Comparison of ENCODE assay signal across 8 cellular contexts in the genomic region with DNA sequence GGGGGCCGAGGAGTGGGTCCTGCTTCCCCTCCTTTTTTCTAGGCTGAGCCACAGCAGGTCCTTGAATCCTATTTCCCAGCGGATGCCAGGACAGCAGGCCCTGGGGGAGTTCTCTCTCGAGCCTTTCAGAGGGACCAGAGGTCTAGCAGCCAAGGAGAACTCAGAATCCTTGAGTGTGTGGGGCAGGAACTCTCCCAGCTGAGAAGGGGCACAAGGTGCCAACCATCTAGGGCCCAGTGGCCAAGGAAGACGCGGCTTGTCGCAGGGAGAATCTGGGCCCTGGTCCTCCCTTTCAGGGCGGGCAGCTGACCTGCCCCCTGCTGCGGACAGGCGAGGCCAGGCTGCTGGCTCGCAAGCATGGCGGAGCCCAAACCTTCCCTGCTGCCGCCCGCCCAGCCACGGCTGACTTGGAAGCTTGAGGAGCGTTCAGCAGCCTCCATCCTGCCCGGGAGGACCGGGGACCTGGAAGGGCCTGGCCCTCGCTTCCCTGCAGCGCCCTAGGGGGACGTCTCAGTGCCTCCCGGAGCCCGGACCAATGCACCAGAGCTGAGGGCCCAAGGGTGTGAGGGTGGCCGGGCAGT. TPM values are rescaled to one million over a fixed set of nuclear protein-coding genes. Genes with fewer than 3 reads are reported as not detected.
DNase-seq lines count a peak whose midpoint lies in the region; ATAC-seq and TF ChIP-seq lines count a peak whose summit lies in the region.

No MANE protein-coding gene starts in this region.

- no peaks in the 10 kb centered on the region for H3K4me1 ChIP-seq in foreskin keratinocyte
- H3K4me1 ChIP-seq in psoas muscle = peaks cover 25% of the 10 kb centered on the region

- peak overlapping the region; percentile 71 for H3K4me3 ChIP-seq in GM12865 (ENCODE audit: low read depth, low read length)
- peak overlapping the region; percentile 86 for H3K4me3 ChIP-seq in psoas muscle

- H3K4me1 Mint-ChIP-seq in activated CD4-positive, alpha-beta memory T cell treated with anti-CD3 and anti-CD28 coated beads for 36 hours (ENCODE audit: low read depth) = peaks cover 15% of the 10 kb centered on the region

- ATAC-seq in HG02870 (IDR thresholded peaks at IDR 0.05; ENCODE audit: unreplicated experiment) (peak; percentile 0), foreskin keratinocyte (peak; percentile 1), psoas muscle (peak in 2 of 4 donors; percentile 5 to 22)

- no peak for TF ChIP-seq CTCF in GM12865 (IDR thresholded peaks at IDR 0.05; ENCODE audit: insufficient read depth, low read depth, low read length, missing control alignments)
- no peak for TF ChIP-seq CTCF in foreskin keratinocyte (conservative IDR thresholded peaks at IDR 0.05)
- no peak for TF ChIP-seq CTCF in psoas muscle (IDR thresholded peaks at IDR 0.05)

- no peaks in the 10 kb centered on the region for H3K27me3 ChIP-seq in foreskin keratinocyte
- H3K27me3 ChIP-seq in psoas muscle (ENCODE audit: insufficient read depth in 3 of 3, low read length in 2 of 3) = no peaks in the 10 kb centered on the region

- H3K36me3 ChIP-seq in psoas muscle (ENCODE audit: insufficient read depth in 1 of 2, low read depth in 1 of 2) = peaks cover 0 to 55% of the 10 kb centered on the region in 2 donors

- DNase-seq in GM12865 (ENCODE audit: low read depth) = no peak
- peak; percentile 35 for DNase-seq in activated CD4-positive, alpha-beta memory T cell treated with anti-CD3 and anti-CD28 coated beads for 36 hours
- no peak for DNase-seq in foreskin keratinocyte
- no peak for DNase-seq in psoas muscle
- no peak for DNase-seq in T1000 (lab: John Stamatoyannopoulos, UW)
- DNase-seq in NCI-H1092 (lab: John Stamatoyannopoulos, UW) = no peak
- no peak for DNase-seq in NCI-H524 treated with DMSO at 0.1 percent for 48 hours (lab: John Stamatoyannopoulos, UW)

- no peaks in the 10 kb centered on the region for H3K27me3 Mint-ChIP-seq in activated CD4-positive, alpha-beta memory T cell treated with anti-CD3 and anti-CD28 coated beads for 36 hours

- CTCF ChIA-PET in activated CD4-positive, alpha-beta memory T cell treated with anti-CD3 and anti-CD28 coated beads for 36 hours (lab: Charles Lee) = interaction anchor here (1.3 to 2.4 kb wide), 6 partner anchors 16 to 131 kb away, joined by 3 to 26 read pairs (median 7); a partner anchor contains a TSS

- H3K27ac ChIP-seq in foreskin keratinocyte (peak overlapping the region; percentile 36), psoas muscle (peak overlapping the region; percentile 98)

- H3K9me3 Mint-ChIP-seq in activated CD4-positive, alpha-beta memory T cell treated with anti-CD3 and anti-CD28 coated beads for 36 hours = no peaks in the 10 kb centered on the region

- POLR2A ChIA-PET in activated CD4-positive, alpha-beta memory T cell treated with anti-CD3 and anti-CD28 coated beads for 36 hours (lab: Charles Lee) = interaction anchor here (0.8 to 2.3 kb wide), 4 partner anchors 13 to 97 kb away, joined by 5 to 17 read pairs (median 10); a partner anchor contains a TSS

- intact Hi-C loops in activated CD4-positive, alpha-beta memory T cell treated with anti-CD3 and anti-CD28 coated beads for 36 hours (cut with micrococcal nuclease) = loop anchor here (1.0 to 2.0 kb wide), 5 partner anchors 21 to 658 kb away; a partner anchor contains a TSS
- intact Hi-C loops in psoas muscle (cut with DNase I) = loop anchor here in 1 of 2 donors (2.0 kb wide), 1 partner anchor 17 kb away; no protein-coding TSS in a partner anchor

- H3K27ac Mint-ChIP-seq in activated CD4-positive, alpha-beta memory T cell treated with anti-CD3 and anti-CD28 coated beads for 36 hours = peak overlapping the region; percentile 82

- 5 to 7% (median 5%) methylated on average over 19 to 23 of the region's 23 CpGs for WGBS in psoas muscle, 3 donors

- no peaks in the 10 kb centered on the region for H3K9me3 ChIP-seq in psoas muscle

- H3K4me3 Mint-ChIP-seq in activated CD4-positive, alpha-beta memory T cell treated with anti-CD3 and anti-CD28 coated beads for 36 hours = peak overlapping the region; percentile 84

- H3K36me3 Mint-ChIP-seq in activated CD4-positive, alpha-beta memory T cell treated with anti-CD3 and anti-CD28 coated beads for 36 hours = peaks cover 2% of the 10 kb centered on the region

RNA-seq across cellular contexts. Expression of a gene that starts 1.0 kb away (rescaled TPM):
- total RNA-seq in activated CD4-positive, alpha-beta memory T cell treated with anti-CD3 and anti-CD28 coated beads for 36 hours = 10 to 100 TPM; 33.8 to 40.2 TPM
- 66.7 and 70.1 TPM in 2 replicates for total RNA-seq in foreskin keratinocyte
- polyA plus RNA-seq in foreskin keratinocyte = 58.5 and 64.5 TPM in 2 replicates
- total RNA-seq in psoas muscle = 10 to 100 TPM; 43.4 to 65.5 (median 51.7) TPM
- 100 to 1,000 TPM in 2 of 3 donors, 10 to 100 TPM in 1; 76.6 to 114 (median 107) TPM for polyA plus RNA-seq in psoas muscle

RNA-seq across cellular contexts. Expression of a gene that starts 22.5 kb away (rescaled TPM):
- total RNA-seq in activated CD4-positive, alpha-beta memory T cell treated with anti-CD3 and anti-CD28 coated beads for 36 hours = 100 to 1,000 TPM; 177 to 178 TPM
- total RNA-seq in foreskin keratinocyte (240 and 248 TPM in 2 replicates), psoas muscle (100 to 1,000 TPM in 3 of 4 donors, 10 to 100 TPM in 1; 88.7 to 136 (median 117) TPM)
- polyA plus RNA-seq in foreskin keratinocyte (454 and 491 TPM in 2 replicates), psoas muscle (100 to 1,000 TPM in 1 of 3 donors, 10 to 100 TPM in 2; 75.9 to 155 (median 90.1) TPM)

RNA-seq across cellular contexts. Expression of a gene that starts 44.7 kb away (rescaled TPM):
- total RNA-seq in activated CD4-positive, alpha-beta memory T cell treated with anti-CD3 and anti-CD28 coated beads for 36 hours = not detected
- total RNA-seq in foreskin keratinocyte (not detected in 2 replicates), psoas muscle (not detected)
- polyA plus RNA-seq in foreskin keratinocyte (not detected in 2 replicates), psoas muscle (not detected)

RNA-seq across cellular contexts. Expression of a gene that starts 45.2 kb away (rescaled TPM):
- 10 to 100 TPM; 10.7 to 10.8 TPM for total RNA-seq in activated CD4-positive, alpha-beta memory T cell treated with anti-CD3 and anti-CD28 coated beads for 36 hours
- total RNA-seq in foreskin keratinocyte (not detected in 2 replicates), psoas muscle (1 to 10 TPM; 1.1 to 3.1 (median 1.8) TPM)
- polyA plus RNA-seq in foreskin keratinocyte (not detected in 2 replicates), psoas muscle (under 1 TPM; 0.48 to 0.98 (median 0.52) TPM)
